11 cellular contexts compared by ENCODE assay signal in genomic region chr1:74812180-74812541, GRCh38.
DNase-seq lines count a peak whose midpoint lies in the region; ATAC-seq and TF ChIP-seq lines count a peak whose summit lies in the region.
"Had no signal": no experiment of that assay in that cellular context is flagged by ENCODE, and none has a peak within 500 bp of the region (broad histone marks: within the 10 kb centered on the region; RNA-seq: fewer than 3 reads in every experiment).

No MANE protein-coding gene starts in this region.

- H3K27ac Mint-ChIP-seq in natural killer cell treated with Interleukin-12 subunit alpha and Interleukin-12 subunit beta and Interleukin-15 and Interleukin-18, amount 100 ng/mL, for 72 hours, result no peak overlapping the region
- H3K27ac Mint-ChIP-seq in activated CD4-positive, alpha-beta T cell treated with anti-CD3 and anti-CD28 coated beads, Interleukin-2, amount 10 ng/mL, durations not matched to agents 24 days and 14 days, result no peak overlapping the region
- H3K27ac Mint-ChIP-seq: brain, type B pancreatic cell had no signal

- peak; percentile 96 for ATAC-seq in GM19328 (IDR thresholded peaks at IDR 0.05; ENCODE audit: unreplicated experiment)
- peak; percentile 93 for ATAC-seq in HG02623 (IDR thresholded peaks at IDR 0.05; ENCODE audit: unreplicated experiment)
- ATAC-seq in HG03354 (IDR thresholded peaks at IDR 0.05; ENCODE audit: poor library complexity, severe bottlenecking, unreplicated experiment), result peak; percentile 93
- no peak for ATAC-seq in natural killer cell treated with Interleukin-12 subunit alpha and Interleukin-12 subunit beta and Interleukin-15 and Interleukin-18, amount 100 ng/mL, for 72 hours
- ATAC-seq: right cardiac atrium had no signal

- DNase-seq in GM12864 (ENCODE audit: low read depth) (peak; percentile 38), NCI-H82 treated with DMSO at 0.1 percent for 48 hours (lab: John Stamatoyannopoulos, UW; ENCODE audit: unreplicated experiment) (no peak), NCI-H187 (lab: John Stamatoyannopoulos, UW) (no peak)
- DNase-seq in natural killer cell treated with Interleukin-12 subunit alpha and Interleukin-12 subunit beta and Interleukin-15 and Interleukin-18, amount 100 ng/mL, for 72 hours (ENCODE audit: low spot score), result no peak
- DNase-seq in activated CD4-positive, alpha-beta T cell treated with anti-CD3 and anti-CD28 coated beads, Interleukin-2, amount 10 ng/mL, durations not matched to agents 24 days and 14 days, result no peak
- DNase-seq: right cardiac atrium had no signal

- no peak overlapping the region for H3K4me3 Mint-ChIP-seq in natural killer cell treated with Interleukin-12 subunit alpha and Interleukin-12 subunit beta and Interleukin-15 and Interleukin-18, amount 100 ng/mL, for 72 hours
- no peak overlapping the region for H3K4me3 Mint-ChIP-seq in activated CD4-positive, alpha-beta T cell treated with anti-CD3 and anti-CD28 coated beads, Interleukin-2, amount 10 ng/mL, durations not matched to agents 24 days and 14 days
- H3K4me3 Mint-ChIP-seq: brain, type B pancreatic cell had no signal

- no peak for TF ChIP-seq CTCF in GM12864 (IDR thresholded peaks at IDR 0.05; ENCODE audit: low read depth, low read length, missing control alignments)

- intact Hi-C loops in activated CD4-positive, alpha-beta T cell treated with anti-CD3 and anti-CD28 coated beads, Interleukin-2, amount 10 ng/mL, durations not matched to agents 24 days and 14 days (cut with micrococcal nuclease), result no loop called here

- no peaks in the 10 kb centered on the region for H3K9me3 Mint-ChIP-seq in natural killer cell treated with Interleukin-12 subunit alpha and Interleukin-12 subunit beta and Interleukin-15 and Interleukin-18, amount 100 ng/mL, for 72 hours
- no peaks in the 10 kb centered on the region for H3K9me3 Mint-ChIP-seq in activated CD4-positive, alpha-beta T cell treated with anti-CD3 and anti-CD28 coated beads, Interleukin-2, amount 10 ng/mL, durations not matched to agents 24 days and 14 days
- H3K9me3 Mint-ChIP-seq: type B pancreatic cell had no signal

- peak overlapping the region; percentile 0; the same call in 1 of the 2 replicates for H3K4me3 ChIP-seq in GM12864 (ENCODE audit: low read depth, low read length)

- H3K4me1 Mint-ChIP-seq in natural killer cell treated with Interleukin-12 subunit alpha and Interleukin-12 subunit beta and Interleukin-15 and Interleukin-18, amount 100 ng/mL, for 72 hours (ENCODE audit: low read depth in 2 of 2), result no peaks in the 10 kb centered on the region
- H3K4me1 Mint-ChIP-seq in activated CD4-positive, alpha-beta T cell treated with anti-CD3 and anti-CD28 coated beads, Interleukin-2, amount 10 ng/mL, durations not matched to agents 24 days and 14 days, result no peaks in the 10 kb centered on the region
- H3K4me1 Mint-ChIP-seq: brain had no signal

- H3K36me3 Mint-ChIP-seq in natural killer cell treated with Interleukin-12 subunit alpha and Interleukin-12 subunit beta and Interleukin-15 and Interleukin-18, amount 100 ng/mL, for 72 hours, result no peaks in the 10 kb centered on the region
- H3K36me3 Mint-ChIP-seq in activated CD4-positive, alpha-beta T cell treated with anti-CD3 and anti-CD28 coated beads, Interleukin-2, amount 10 ng/mL, durations not matched to agents 24 days and 14 days (ENCODE audit: low read depth), result no peaks in the 10 kb centered on the region
- H3K36me3 Mint-ChIP-seq: brain, type B pancreatic cell had no signal

- no peaks in the 10 kb centered on the region for H3K27me3 Mint-ChIP-seq in natural killer cell treated with Interleukin-12 subunit alpha and Interleukin-12 subunit beta and Interleukin-15 and Interleukin-18, amount 100 ng/mL, for 72 hours
- H3K27me3 Mint-ChIP-seq in activated CD4-positive, alpha-beta T cell treated with anti-CD3 and anti-CD28 coated beads, Interleukin-2, amount 10 ng/mL, durations not matched to agents 24 days and 14 days, result no peaks in the 10 kb centered on the region
- H3K27me3 Mint-ChIP-seq: brain had no signal

Comparison
In these comparisons a context has a peak if more than half of its experiments do, and no peak if none do; other contexts are left out.
1. ATAC-seq: peak in GM19328 (single experiment), HG02623 (single experiment) and HG03354 (single experiment); none in natural killer cell treated with Interleukin-12 subunit alpha and Interleukin-12 subunit beta and Interleukin-15 and Interleukin-18, amount 100 ng/mL, for 72 hours (0 of 2).